In genomic region chr1:11797525-11798216, GRCh38 we compare ENCODE assay signal across 15 cellular contexts. TPM values are rescaled to one million over a fixed set of nuclear protein-coding genes. Genes with fewer than 3 reads are reported as not detected.
DNase-seq lines count a peak whose midpoint lies in the region; ATAC-seq and TF ChIP-seq lines count a peak whose summit lies in the region.
"Had no signal": no experiment of that assay in that cellular context is flagged by ENCODE, and none has a peak within 500 bp of the region (broad histone marks: within the 10 kb centered on the region; RNA-seq: fewer than 3 reads in every experiment).

No MANE protein-coding gene starts in this region.

- TF ChIP-seq CTCF in adrenal gland (IDR thresholded peaks at IDR 0.05) (no peak), mesothelial cell of epicardium (IDR thresholded peaks at IDR 0.05; ENCODE audit: unreplicated experiment) (no peak), uterus (IDR thresholded peaks at IDR 0.05) (no peak)

- peaks cover 15% of the 10 kb centered on the region for H3K4me1 Mint-ChIP-seq in mesothelial cell of epicardium
- peaks cover 6 to 16% (median 13%) of the 10 kb centered on the region in 7 donors for H3K4me1 Mint-ChIP-seq in naive thymus-derived CD4-positive, alpha-beta T cell

- POLR2A ChIA-PET in naive thymus-derived CD4-positive, alpha-beta T cell (lab: Charles Lee) = no interaction called here

- H3K27ac Mint-ChIP-seq in mesothelial cell of epicardium = peak overlapping the region; percentile 25
- no peak overlapping the region for H3K27ac Mint-ChIP-seq in naive thymus-derived CD4-positive, alpha-beta T cell
- H3K27ac Mint-ChIP-seq: activated CD4-positive, alpha-beta T cell treated with anti-CD3 and anti-CD28 coated beads for 36 hours; CD8-positive, alpha-beta T cell; stimulated activated naive CD8-positive, alpha-beta T cell treated with anti-CD3 and anti-CD28 coated beads, Interleukin-15, Interleukin-2, amounts not matched to agents 100 ng/mL and 50 ng/mL, for 24 hours had no signal

- H3K27ac ChIP-seq in adrenal gland = peak overlapping the region; percentile 39 to 83 (median 66)
- peak overlapping the region; percentile 28 to 38 for H3K27ac ChIP-seq in uterus
- H3K27ac ChIP-seq in naive thymus-derived CD4-positive, alpha-beta T cell (ENCODE audit: low read depth, low read length) = no peak overlapping the region

- H3K9me3 Mint-ChIP-seq in mesothelial cell of epicardium = no peaks in the 10 kb centered on the region
- H3K9me3 Mint-ChIP-seq in naive thymus-derived CD4-positive, alpha-beta T cell = no peaks in the 10 kb centered on the region
- H3K9me3 Mint-ChIP-seq: CD8-positive, alpha-beta T cell; naive thymus-derived CD8-positive, alpha-beta T cell; stimulated activated naive CD8-positive, alpha-beta T cell treated with anti-CD3 and anti-CD28 coated beads, Interleukin-15, Interleukin-2, amounts not matched to agents 100 ng/mL and 50 ng/mL, for 24 hours had no signal

- peak; percentile 66 for ATAC-seq in Right ventricle myocardium inferior
- no peak for ATAC-seq in naive thymus-derived CD4-positive, alpha-beta T cell
- ATAC-seq: activated CD4-positive, alpha-beta T cell treated with anti-CD3 and anti-CD28 coated beads for 36 hours; CD8-positive, alpha-beta T cell; naive thymus-derived CD8-positive, alpha-beta T cell had no signal

- no peaks in the 10 kb centered on the region for H3K27me3 Mint-ChIP-seq in mesothelial cell of epicardium (ENCODE audit: low read depth)
- H3K27me3 Mint-ChIP-seq in naive thymus-derived CD4-positive, alpha-beta T cell = no peaks in the 10 kb centered on the region
- H3K27me3 Mint-ChIP-seq: activated CD4-positive, alpha-beta T cell treated with anti-CD3 and anti-CD28 coated beads for 36 hours; naive thymus-derived CD8-positive, alpha-beta T cell; stimulated activated naive CD8-positive, alpha-beta T cell treated with anti-CD3 and anti-CD28 coated beads, Interleukin-15, Interleukin-2, amounts not matched to agents 100 ng/mL and 50 ng/mL, for 24 hours had no signal

- DNase-seq in adrenal gland = peak in 5 of 7 donors; percentile 60 to 91 (median 80)
- peak; percentile 87 for DNase-seq in Right ventricle myocardium inferior (ENCODE audit: missing footprints)
- no peak for DNase-seq in mesothelial cell of epicardium (ENCODE audit: low spot score in 2 of 2, unreplicated experiment in 2 of 2)
- no peak for DNase-seq in uterus
- no peak for DNase-seq in stimulated activated CD4-positive, alpha-beta T cell treated with anti-CD3 and anti-CD28 coated beads, Interleukin-15, amount 100 ng/mL, for 24 hours
- DNase-seq in NCI-H748 treated with DMSO at 0.1 percent for 48 hours (lab: John Stamatoyannopoulos, UW) = no peak
- DNase-seq in naive thymus-derived CD4-positive, alpha-beta T cell = no peak
- DNase-seq: activated CD4-positive, alpha-beta T cell treated with anti-CD3 and anti-CD28 coated beads for 36 hours; CD8-positive, alpha-beta T cell; naive thymus-derived CD8-positive, alpha-beta T cell; NCI-H1105 treated with DMSO at 0.1 percent for 48 hours; NCI-H774; stimulated activated CD4-positive, alpha-beta T cell treated with anti-CD3 and anti-CD28 coated beads, Interleukin-1b, Interleukin-23, amount 100 ng/mL, for 48 hours had no signal

- peaks cover 28% of the 10 kb centered on the region for H3K36me3 Mint-ChIP-seq in mesothelial cell of epicardium
- H3K36me3 Mint-ChIP-seq in naive thymus-derived CD4-positive, alpha-beta T cell = peaks cover 5 to 41% (median 9%) of the 10 kb centered on the region in 5 donors

- H3K36me3 ChIP-seq in adrenal gland (replicated peaks in 1 of 2) (peaks cover 0 to 75% of the 10 kb centered on the region in 2 donors), uterus (no peaks in the 10 kb centered on the region)
- H3K36me3 ChIP-seq in naive thymus-derived CD4-positive, alpha-beta T cell (ENCODE audit: control insufficient read depth in 2 of 3, insufficient read depth in 3 of 3, low read length in 3 of 3) = peaks cover 0 to 72% (median 18%) of the 10 kb centered on the region in 3 experiments

- H3K9me3 ChIP-seq in adrenal gland (replicated peaks in 1 of 3) (no peaks in the 10 kb centered on the region), uterus (no peaks in the 10 kb centered on the region)
- no peaks in the 10 kb centered on the region for H3K9me3 ChIP-seq in naive thymus-derived CD4-positive, alpha-beta T cell (ENCODE audit: control insufficient read depth in 2 of 3, low read length in 3 of 3)

- TF ChIP-seq POLR2A in adrenal gland (IDR thresholded peaks at IDR 0.05) (no peak), uterus (IDR thresholded peaks at IDR 0.05) (no peak)

- H3K4me3 ChIP-seq in adrenal gland (no peak overlapping the region), uterus (no peak overlapping the region)
- no peak overlapping the region for H3K4me3 ChIP-seq in naive thymus-derived CD4-positive, alpha-beta T cell (ENCODE audit: low read length)

- H3K4me3 Mint-ChIP-seq in mesothelial cell of epicardium = no peak overlapping the region
- no peak overlapping the region for H3K4me3 Mint-ChIP-seq in naive thymus-derived CD4-positive, alpha-beta T cell
- H3K4me3 Mint-ChIP-seq: activated CD4-positive, alpha-beta T cell treated with anti-CD3 and anti-CD28 coated beads for 36 hours; CD8-positive, alpha-beta T cell; naive thymus-derived CD8-positive, alpha-beta T cell; stimulated activated naive CD8-positive, alpha-beta T cell treated with anti-CD3 and anti-CD28 coated beads, Interleukin-15, Interleukin-2, amounts not matched to agents 100 ng/mL and 50 ng/mL, for 24 hours had no signal

- CTCF ChIA-PET in naive thymus-derived CD4-positive, alpha-beta T cell (lab: Charles Lee) = interaction anchor here (0.6 kb wide), 1 partner anchor 14 kb away, joined by 3 read pairs; no protein-coding TSS in a partner anchor

- intact Hi-C loops in adrenal gland (cut with DNase I) = no loop called here
- intact Hi-C loops in Right ventricle myocardium inferior (cut with DNase I) = no loop called here
- intact Hi-C loops in uterus (cut with DNase I; ENCODE audit: low total_unique reads) = no loop called here
- intact Hi-C loops in naive thymus-derived CD4-positive, alpha-beta T cell (cut with micrococcal nuclease) = no loop called here

- H3K27me3 ChIP-seq in adrenal gland (no peaks in the 10 kb centered on the region), uterus (no peaks in the 10 kb centered on the region)
- no peaks in the 10 kb centered on the region for H3K27me3 ChIP-seq in naive thymus-derived CD4-positive, alpha-beta T cell (ENCODE audit: control insufficient read depth in 2 of 2, insufficient read depth in 2 of 2, low read length in 2 of 2)

- 56 to 77% (median 65%) methylated on average over 6 of the region's 6 CpGs for WGBS in adrenal gland, 4 donors

- H3K4me1 ChIP-seq in adrenal gland (replicated peaks in 1 of 2) (peaks cover 14 to 54% of the 10 kb centered on the region in 2 donors), uterus (peaks cover 0 to 12% of the 10 kb centered on the region in 2 donors)
- H3K4me1 ChIP-seq in naive thymus-derived CD4-positive, alpha-beta T cell (ENCODE audit: control insufficient read depth in 2 of 2, insufficient read depth in 2 of 2, low read length in 2 of 2) = peaks cover 5 to 8% of the 10 kb centered on the region in 2 donors

RNA-seq across cellular contexts. Expression of gene MTHFR, which starts 8.1 kb away (rescaled TPM):
- 10 to 100 TPM; 20.0 to 82.4 (median 33.7) TPM for total RNA-seq in adrenal gland
- 10 to 100 TPM in 2 of 3 donors, 1 to 10 TPM in 1; 8.1 to 26.4 (median 15.6) TPM for polyA plus RNA-seq in adrenal gland
- total RNA-seq in Right ventricle myocardium inferior = 34.1 TPM
- total RNA-seq in mesothelial cell of epicardium = 37.7 to 39.6 TPM (median 39.2 TPM) in 3 replicates
- 10 to 100 TPM; 15.0 to 56.8 (median 29.9) TPM for total RNA-seq in uterus
- 10 to 100 TPM; 31.0 to 64.4 (median 55.2) TPM for total RNA-seq in naive thymus-derived CD4-positive, alpha-beta T cell
- 10 to 100 TPM; 10.0 to 10.5 TPM for polyA plus RNA-seq in naive thymus-derived CD4-positive, alpha-beta T cell

RNA-seq across cellular contexts. Expression of gene CLCN6, which starts 8.3 kb away (rescaled TPM):
- total RNA-seq in adrenal gland = 10 to 100 TPM; 12.0 to 29.2 (median 24.7) TPM
- polyA plus RNA-seq in adrenal gland = 10 to 100 TPM; 17.8 to 28.2 (median 22.8) TPM
- 15.7 TPM for total RNA-seq in Right ventricle myocardium inferior
- 28.1 to 30.3 TPM (median 29.1 TPM) in 3 replicates for total RNA-seq in mesothelial cell of epicardium
- total RNA-seq in uterus = 10 to 100 TPM; 14.6 to 31.5 (median 22.7) TPM
- 10 to 100 TPM; 13.3 to 23.0 (median 20.9) TPM for total RNA-seq in naive thymus-derived CD4-positive, alpha-beta T cell
- polyA plus RNA-seq in naive thymus-derived CD4-positive, alpha-beta T cell = 1 to 10 TPM; 3.4 to 3.6 TPM

RNA-seq across cellular contexts. Expression of gene C1orf167, which starts 35.7 kb away (rescaled TPM):
- total RNA-seq in adrenal gland (1 to 10 TPM in 5 of 8 donors, under 1 TPM in 2, not detected in 1; 0.32 to 4.7 (median 3.2) TPM), Right ventricle myocardium inferior (5.0 TPM), mesothelial cell of epicardium (0.18 to 0.20 TPM in 2 of 3 replicates, not detected in the other), uterus (under 1 TPM in 2 of 4 donors, not detected in 2; 0.21 to 0.82 TPM)
- 10 to 100 TPM in 1 of 3 donors, 1 to 10 TPM in 1, not detected in 1; 8.8 to 13.2 TPM for polyA plus RNA-seq in adrenal gland
- total RNA-seq in naive thymus-derived CD4-positive, alpha-beta T cell = under 1 TPM in 1 of 5 experiments, not detected in 4; 0.13 TPM
- polyA plus RNA-seq in naive thymus-derived CD4-positive, alpha-beta T cell = under 1 TPM in 1 of 2 donors, not detected in 1; 0.45 TPM
- total RNA-seq: activated CD4-positive, alpha-beta T cell treated with anti-CD3 and anti-CD28 coated beads for 36 hours; CD8-positive, alpha-beta T cell; HT-29; naive thymus-derived CD8-positive, alpha-beta T cell had no signal
- polyA plus RNA-seq: naive thymus-derived CD8-positive, alpha-beta T cell had no signal

RNA-seq across cellular contexts. Expression of gene NPPA, which starts 49.9 kb away (rescaled TPM):
- total RNA-seq in adrenal gland (not detected), Right ventricle myocardium inferior (8.2 TPM), mesothelial cell of epicardium (not detected in 3 replicates), uterus (not detected)
- polyA plus RNA-seq in adrenal gland = 1 to 10 TPM in 1 of 3 donors, under 1 TPM in 1, not detected in 1; 0.17 to 2.7 TPM
- not detected for total RNA-seq in naive thymus-derived CD4-positive, alpha-beta T cell
- polyA plus RNA-seq in naive thymus-derived CD4-positive, alpha-beta T cell = not detected
- total RNA-seq: activated CD4-positive, alpha-beta T cell treated with anti-CD3 and anti-CD28 coated beads for 36 hours; CD8-positive, alpha-beta T cell; HT-29; naive thymus-derived CD8-positive, alpha-beta T cell had no signal
- polyA plus RNA-seq: naive thymus-derived CD8-positive, alpha-beta T cell had no signal

Comparison
In these comparisons a context has a peak if more than half of its experiments do, and no peak if none do; other contexts are left out.
1. DNase-seq: peak in adrenal gland (5 of 7) and Right ventricle myocardium inferior (single experiment); none in mesothelial cell of epicardium (0 of 2), uterus (0 of 2), stimulated activated CD4-positive, alpha-beta T cell treated with anti-CD3 and anti-CD28 coated beads, Interleukin-15, amount 100 ng/mL, for 24 hours (single experiment), NCI-H748 treated with DMSO at 0.1 percent for 48 hours (single experiment) and naive thymus-derived CD4-positive, alpha-beta T cell (0 of 9).